8 cellular contexts compared by ENCODE assay signal in genomic region chr6:105879902-105880547, GRCh38.
A peak's percentile ranks its signal among the peaks of the same experiment; 100 is the strongest.
DNase-seq lines count a peak whose midpoint lies in the region; ATAC-seq, FAIRE-seq and TF ChIP-seq lines count a peak whose summit lies in the region.

No MANE protein-coding gene starts in this region.

- H3K36me3 ChIP-seq in CD4-positive, alpha-beta memory T cell (ENCODE audit: insufficient read depth, low read length): no peaks in the 10 kb centered on the region

- no peak for FAIRE-seq in frontal cortex (lab: Jason Lieb, UNC)

- POLR2A ChIA-PET in CD4-positive, alpha-beta memory T cell (lab: Charles Lee; ENCODE audit: partially characterized antibody): no interaction called here
- POLR2A ChIA-PET in activated CD4-positive, alpha-beta memory T cell treated with anti-CD3 and anti-CD28 coated beads for 36 hours (lab: Charles Lee): interaction anchor here (0.9 to 1.3 kb wide), 3 partner anchors 20 to 71 kb away, joined by 4 to 5 read pairs (median 4); no protein-coding TSS in a partner anchor
- POLR2A ChIA-PET in naive thymus-derived CD8-positive, alpha-beta T cell (lab: Charles Lee): no interaction called here

- H3K27ac ChIP-seq in CD4-positive, alpha-beta memory T cell (ENCODE audit: low read depth, low read length): no peak overlapping the region

- no peaks in the 10 kb centered on the region for H3K36me3 Mint-ChIP-seq in CD4-positive, alpha-beta memory T cell
- H3K36me3 Mint-ChIP-seq in activated CD4-positive, alpha-beta memory T cell treated with anti-CD3 and anti-CD28 coated beads for 36 hours: no peaks in the 10 kb centered on the region
- H3K36me3 Mint-ChIP-seq in naive thymus-derived CD8-positive, alpha-beta T cell: no peaks in the 10 kb centered on the region
- no peaks in the 10 kb centered on the region for H3K36me3 Mint-ChIP-seq in progenitor cell of endocrine pancreas (ENCODE audit: insufficient read depth)

- TF ChIP-seq CTCF in progenitor cell of endocrine pancreas (IDR thresholded peaks at IDR 0.05; ENCODE audit: unreplicated experiment): no peak

- H3K4me1 Mint-ChIP-seq in CD4-positive, alpha-beta memory T cell: peaks cover 6 to 9% (median 9%) of the 10 kb centered on the region in 4 donors
- H3K4me1 Mint-ChIP-seq in activated CD4-positive, alpha-beta memory T cell treated with anti-CD3 and anti-CD28 coated beads for 36 hours (ENCODE audit: low read depth): peaks cover 26% of the 10 kb centered on the region
- H3K4me1 Mint-ChIP-seq in naive thymus-derived CD8-positive, alpha-beta T cell: peaks cover 5 to 51% (median 8%) of the 10 kb centered on the region in 4 donors
- H3K4me1 Mint-ChIP-seq in progenitor cell of endocrine pancreas (ENCODE audit: low read depth): no peaks in the 10 kb centered on the region

- intact Hi-C loops in CD4-positive, alpha-beta memory T cell (cut with micrococcal nuclease): no loop called here
- intact Hi-C loops in activated CD4-positive, alpha-beta memory T cell treated with anti-CD3 and anti-CD28 coated beads for 36 hours (cut with micrococcal nuclease): loop anchor here (1.0 to 2.0 kb wide), 4 partner anchors 20 to 103 kb away; no protein-coding TSS in a partner anchor

- no peak overlapping the region for H3K4me3 ChIP-seq in CD4-positive, alpha-beta memory T cell (ENCODE audit: low read length in 2 of 2)

- H3K9me3 ChIP-seq in CD4-positive, alpha-beta memory T cell (ENCODE audit: control insufficient read depth in 1 of 2, low read length in 2 of 2): no peaks in the 10 kb centered on the region

- H3K27me3 ChIP-seq in CD4-positive, alpha-beta memory T cell (ENCODE audit: insufficient read depth, low read length): no peaks in the 10 kb centered on the region

- peak in 2 of 5 donors; percentile 1 to 37 for DNase-seq in CD4-positive, alpha-beta memory T cell
- peak; percentile 75 for DNase-seq in activated CD4-positive, alpha-beta memory T cell treated with anti-CD3 and anti-CD28 coated beads for 36 hours
- no peak for DNase-seq in naive thymus-derived CD8-positive, alpha-beta T cell
- DNase-seq in frontal cortex (ENCODE audit: low spot score in 2 of 2): no peak
- no peak for DNase-seq in NCI-H2196 (lab: John Stamatoyannopoulos, UW; ENCODE audit: unreplicated experiment)
- no peak for DNase-seq in progenitor cell of endocrine pancreas (ENCODE audit: low spot score, unreplicated experiment)
- no peak for DNase-seq in hepatic stellate cell (ENCODE audit: low spot score)

- peaks cover 9% of the 10 kb centered on the region for H3K4me1 ChIP-seq in CD4-positive, alpha-beta memory T cell (ENCODE audit: insufficient read depth, low read length)

- CTCF ChIA-PET in CD4-positive, alpha-beta memory T cell (lab: Charles Lee; ENCODE audit: partially characterized antibody): no interaction called here
- CTCF ChIA-PET in activated CD4-positive, alpha-beta memory T cell treated with anti-CD3 and anti-CD28 coated beads for 36 hours (lab: Charles Lee): interaction anchor here (0.7 kb wide), 1 partner anchor 448 kb away, joined by 3 read pairs; no protein-coding TSS in a partner anchor

- ATAC-seq in HG02885 (IDR thresholded peaks at IDR 0.05; ENCODE audit: poor library complexity, unreplicated experiment): peak; percentile 82
- peak in 1 of 2 donors; percentile 57 for ATAC-seq in naive thymus-derived CD8-positive, alpha-beta T cell

- H3K27ac Mint-ChIP-seq in CD4-positive, alpha-beta memory T cell: peak overlapping the region in 2 of 7 donors; percentile 2 to 43
- peak overlapping the region; percentile 44 for H3K27ac Mint-ChIP-seq in activated CD4-positive, alpha-beta memory T cell treated with anti-CD3 and anti-CD28 coated beads for 36 hours
- no peak overlapping the region for H3K27ac Mint-ChIP-seq in naive thymus-derived CD8-positive, alpha-beta T cell
- H3K27ac Mint-ChIP-seq in progenitor cell of endocrine pancreas: no peak overlapping the region

- H3K27me3 Mint-ChIP-seq in CD4-positive, alpha-beta memory T cell: peaks cover 2 to 17% of the 10 kb centered on the region in 2 donors
- peaks cover 38% of the 10 kb centered on the region for H3K27me3 Mint-ChIP-seq in activated CD4-positive, alpha-beta memory T cell treated with anti-CD3 and anti-CD28 coated beads for 36 hours
- H3K27me3 Mint-ChIP-seq in naive thymus-derived CD8-positive, alpha-beta T cell: peaks cover 27 to 79% (median 44%) of the 10 kb centered on the region in 5 donors
- H3K27me3 Mint-ChIP-seq in progenitor cell of endocrine pancreas: peaks cover 19% of the 10 kb centered on the region

- H3K9me3 Mint-ChIP-seq in CD4-positive, alpha-beta memory T cell: no peaks in the 10 kb centered on the region
- H3K9me3 Mint-ChIP-seq in activated CD4-positive, alpha-beta memory T cell treated with anti-CD3 and anti-CD28 coated beads for 36 hours: no peaks in the 10 kb centered on the region
- no peaks in the 10 kb centered on the region for H3K9me3 Mint-ChIP-seq in naive thymus-derived CD8-positive, alpha-beta T cell
- H3K9me3 Mint-ChIP-seq in progenitor cell of endocrine pancreas (ENCODE audit: low read depth): peaks cover 3% of the 10 kb centered on the region

- peak overlapping the region in 7 of 8 donors; percentile 18 to 85 (median 64) for H3K4me3 Mint-ChIP-seq in CD4-positive, alpha-beta memory T cell
- H3K4me3 Mint-ChIP-seq in activated CD4-positive, alpha-beta memory T cell treated with anti-CD3 and anti-CD28 coated beads for 36 hours: peak overlapping the region; percentile 31
- peak overlapping the region in 9 of 10 donors; percentile 0 to 65 (median 19) for H3K4me3 Mint-ChIP-seq in naive thymus-derived CD8-positive, alpha-beta T cell
- H3K4me3 Mint-ChIP-seq in progenitor cell of endocrine pancreas (ENCODE audit: low read depth): no peak overlapping the region
